Comparison of ENCODE assay signal across 8 cellular contexts in genomic region chr5:32311404-32312193, GRCh38. TPM values are rescaled to one million over a fixed set of nuclear protein-coding genes. Genes with fewer than 3 reads are reported as not detected.
DNase-seq lines count a peak whose midpoint lies in the region; ATAC-seq, FAIRE-seq and TF ChIP-seq lines count a peak whose summit lies in the region.

No MANE protein-coding gene starts in this region.

- peak overlapping the region; percentile 76 for H2AFZ ChIP-seq in astrocyte (ENCODE audit: low read depth, low read length)

- peaks cover 11% of the 10 kb centered on the region for H3K4me1 ChIP-seq in HAP-1
- peaks cover 10% of the 10 kb centered on the region for H3K4me1 ChIP-seq in astrocyte (ENCODE audit: insufficient read depth, low read length)
- peaks cover 2 to 31% (median 24%) of the 10 kb centered on the region in 4 donors for H3K4me1 ChIP-seq in liver (ENCODE audit: control insufficient read depth in 4 of 4, insufficient read depth in 4 of 4, low read length in 3 of 4)

- H3K27ac Mint-ChIP-seq in astrocyte (ENCODE audit: unreplicated experiment) (peak overlapping the region; percentile 56), type B pancreatic cell (peak overlapping the region; percentile 79)

- in situ Hi-C loops in HAP-1 (cut with MboI; ENCODE audit: low sequenced_read_pairs), result no loop called here

- H3K27ac ChIP-seq in astrocyte (ENCODE audit: low read depth, low read length) (peak overlapping the region; percentile 73), liver (ENCODE audit: low read depth in 1 of 2, low read length in 2 of 2) (peak overlapping the region; percentile 87 to 93)

- H3K36me3 ChIP-seq in HAP-1 (replicated peaks) (peaks cover 2% of the 10 kb centered on the region; the same call in 1 of the 2 replicates), astrocyte (ENCODE audit: insufficient read depth, low read length) (no peaks in the 10 kb centered on the region), liver (ENCODE audit: control insufficient read depth in 4 of 4, insufficient read depth in 3 of 4, low read depth in 1 of 4, low read length in 3 of 4) (no peaks in the 10 kb centered on the region)

- H3K79me2 ChIP-seq in astrocyte (ENCODE audit: insufficient read depth, low read length), result peaks cover 58% of the 10 kb centered on the region

- no peak for TF ChIP-seq CTCF in astrocyte (IDR thresholded peaks at IDR 0.05; ENCODE audit: insufficient read depth, low read depth, low read length)
- no peak for TF ChIP-seq CTCF in liver (IDR thresholded peaks at IDR 0.05; ENCODE audit: low read depth, low read length, missing input control)
- no peak for TF ChIP-seq CTCF in type B pancreatic cell (conservative IDR thresholded peaks at IDR 0.05)

- peak overlapping the region; percentile 65 for H3K4me3 ChIP-seq in HAP-1
- H3K4me3 ChIP-seq in astrocyte (ENCODE audit: insufficient read depth, low read depth, low read length), result peak overlapping the region; percentile 71
- H3K4me3 ChIP-seq in liver (ENCODE audit: low read depth in 1 of 3, low read length in 3 of 3), result peak overlapping the region; percentile 66 to 95 (median 76)

- H3K9ac ChIP-seq in astrocyte (ENCODE audit: low read length) (peak overlapping the region; percentile 90), liver (ENCODE audit: low read depth in 1 of 2, low read length in 2 of 2) (peak overlapping the region; percentile 75 to 89)

- FAIRE-seq in astrocyte (lab: Jason Lieb, UNC), result no peak

- H3K9me3 ChIP-seq in HAP-1, result no peaks in the 10 kb centered on the region
- H3K9me3 ChIP-seq in astrocyte (ENCODE audit: insufficient read depth, low read depth, low read length), result no peaks in the 10 kb centered on the region
- H3K9me3 ChIP-seq in liver (ENCODE audit: control insufficient read depth in 4 of 4, low read length in 3 of 4), result no peaks in the 10 kb centered on the region

- H3K27me3 Mint-ChIP-seq in astrocyte (ENCODE audit: low read depth, unreplicated experiment), result no peaks in the 10 kb centered on the region
- no peaks in the 10 kb centered on the region for H3K27me3 Mint-ChIP-seq in type B pancreatic cell

- H3K4me1 Mint-ChIP-seq in astrocyte (ENCODE audit: low read depth, unreplicated experiment) (peaks cover 2% of the 10 kb centered on the region), type B pancreatic cell (ENCODE audit: unreplicated experiment) (peaks cover 32% of the 10 kb centered on the region)

- H3K9me3 Mint-ChIP-seq in astrocyte (ENCODE audit: unreplicated experiment) (no peaks in the 10 kb centered on the region), type B pancreatic cell (no peaks in the 10 kb centered on the region)

- H4K20me1 ChIP-seq in astrocyte (ENCODE audit: insufficient read depth, low read length), result peaks cover 36% of the 10 kb centered on the region

- H3K4me2 ChIP-seq in astrocyte (ENCODE audit: low read length), result peak overlapping the region; percentile 94

- H3K27me3 ChIP-seq in HAP-1 (ENCODE audit: low read depth), result no peaks in the 10 kb centered on the region
- no peaks in the 10 kb centered on the region for H3K27me3 ChIP-seq in astrocyte (ENCODE audit: insufficient read depth, low read length)
- no peaks in the 10 kb centered on the region for H3K27me3 ChIP-seq in liver (ENCODE audit: control insufficient read depth in 4 of 4, insufficient read depth in 4 of 4, low read length in 3 of 4)

- no peak for ATAC-seq in HG02938 (IDR thresholded peaks at IDR 0.05; ENCODE audit: unreplicated experiment)

- peak overlapping the region; percentile 90 for H3K4me3 Mint-ChIP-seq in astrocyte (ENCODE audit: unreplicated experiment)
- peak overlapping the region; percentile 89 for H3K4me3 Mint-ChIP-seq in type B pancreatic cell

- WGBS in liver, result 46% methylated on average over 16 of the region's 16 CpGs

- H3K36me3 Mint-ChIP-seq in astrocyte (ENCODE audit: low read depth, unreplicated experiment), result no peaks in the 10 kb centered on the region
- H3K36me3 Mint-ChIP-seq in type B pancreatic cell, result peaks cover 13% of the 10 kb centered on the region

- DNase-seq in 8988T, result peak; percentile 34
- peak; percentile 41 to 46 for DNase-seq in HAP-1 (ENCODE audit: low spot score in 2 of 2)
- DNase-seq in astrocyte (ENCODE audit: low read depth), result no peak
- DNase-seq in type B pancreatic cell (ENCODE audit: extremely low spot score, unreplicated experiment), result no peak
- DNase-seq in hepatic stellate cell (ENCODE audit: low spot score), result no peak
- DNase-seq in NCI-H1092 (lab: John Stamatoyannopoulos, UW), result no peak

- no peak for TF ChIP-seq RAD21 in liver (IDR thresholded peaks at IDR 0.05)

TF ChIP-seq in liver, 16 proteins besides CTCF, POLR2A, EP300 and RAD21:
- TF ChIP-seq MAX (IDR thresholded peaks at IDR 0.05) (no peak), TAF1 (conservative IDR thresholded peaks at IDR 0.05) (no peak), HNF4G (IDR thresholded peaks at IDR 0.05) (no peak), ATF3 (IDR thresholded peaks at IDR 0.05) (no peak), JUND (IDR thresholded peaks at IDR 0.05) (no peak), HNF4A (conservative IDR thresholded peaks at IDR 0.05) (no peak)

RNA-seq across cellular contexts. Expression of gene MTMR12, which starts 1.1 kb away (rescaled TPM):
- total RNA-seq in astrocyte (19.0 and 23.1 TPM in 2 replicates), liver (10 to 100 TPM; 24.3 to 28.7 TPM), type B pancreatic cell (ENCODE audit: low replicate concordance) (22.8 and 23.5 TPM in 2 replicates)
- 1 to 10 TPM; 4.4 to 7.2 TPM for polyA plus RNA-seq in liver

Comparison
In these comparisons a context has a peak if more than half of its experiments do, and no peak if none do; other contexts are left out.
1. DNase-seq: peak in 8988T (single experiment) and HAP-1 (2 of 2); none in astrocyte (single experiment), type B pancreatic cell (single experiment), hepatic stellate cell (single experiment) and NCI-H1092 (single experiment).
2. Peak in every context shown above with its lines, with median percentiles within 50 percentile points of each other: H3K4me3 ChIP-seq.